In genomic region chr1:54156986-54157385, GRCh38 we compare ENCODE assay signal across 19 cellular contexts. TPM values are rescaled to one million over a fixed set of nuclear protein-coding genes. Genes with fewer than 3 reads are reported as not detected.
A peak's percentile ranks its signal among the peaks of the same experiment; 100 is the strongest.
DNase-seq lines count a peak whose midpoint lies in the region; ATAC-seq, FAIRE-seq and TF ChIP-seq lines count a peak whose summit lies in the region.
"Had no signal": no experiment of that assay in that cellular context is flagged by ENCODE, and none has a peak within 500 bp of the region (broad histone marks: within the 10 kb centered on the region; RNA-seq: fewer than 3 reads in every experiment).

No MANE protein-coding gene starts in this region.

- no peak overlapping the region for H3K18ac ChIP-seq in IMR-90 (ENCODE audit: low read depth, low read length)

- no peak for ATAC-seq in IMR-90 (ENCODE audit: low read depth)
- no peak for ATAC-seq in gastroesophageal sphincter

- H2BK15ac ChIP-seq in IMR-90 (ENCODE audit: low read depth, low read length): no peak overlapping the region

- intact Hi-C loops in IMR-90 (cut with micrococcal nuclease): no loop called here

- H3K9ac ChIP-seq in IMR-90 (ENCODE audit: low read depth, low read length): no peak overlapping the region

- H4K5ac ChIP-seq in IMR-90 (ENCODE audit: low read depth, low read length): no peak overlapping the region

- peaks cover 5% of the 10 kb centered on the region; the same call in 1 of the 2 replicates for H3K27me3 ChIP-seq in IMR-90 (ENCODE audit: control insufficient read depth, insufficient read depth, low read length)
- H3K27me3 ChIP-seq in small intestine (ENCODE audit: control insufficient read depth in 2 of 2, insufficient read depth in 2 of 2, low read length in 2 of 2): no peaks in the 10 kb centered on the region
- no peaks in the 10 kb centered on the region for H3K27me3 ChIP-seq in gastroesophageal sphincter

- H3K4me3 ChIP-seq in IMR-90 (ENCODE audit: insufficient read depth, low read depth, low read length) (no peak overlapping the region), small intestine (ENCODE audit: low read depth in 1 of 2, low read length in 2 of 2) (no peak overlapping the region), gastroesophageal sphincter (no peak overlapping the region)

- no peak overlapping the region for H2AK5ac ChIP-seq in IMR-90 (ENCODE audit: low read depth, low read length)

- H3K9me3 ChIP-seq in IMR-90 (ENCODE audit: control insufficient read depth, insufficient read depth, low read length): no peaks in the 10 kb centered on the region
- no peaks in the 10 kb centered on the region for H3K9me3 ChIP-seq in small intestine (ENCODE audit: control insufficient read depth, low read depth)
- H3K9me3 ChIP-seq in gastroesophageal sphincter: no peaks in the 10 kb centered on the region

- H4K8ac ChIP-seq in IMR-90 (ENCODE audit: low read depth in 2 of 2, low read length in 2 of 2): no peak overlapping the region

- H4K20me1 ChIP-seq in IMR-90 (ENCODE audit: insufficient read depth, low read length): no peaks in the 10 kb centered on the region

- FAIRE-seq in small intestine (lab: Jason Lieb, UNC): no peak
- FAIRE-seq: G401.6, GM12892, H54 had no signal

- H3K79me1 ChIP-seq in IMR-90 (ENCODE audit: low read depth in 1 of 2, low read length in 2 of 2): no peaks in the 10 kb centered on the region

- dilution Hi-C loops in IMR-90 (cut with HindIII; ENCODE audit: low sequenced_read_pairs, unreplicated experiment): no loop called here

- POLR2A ChIA-PET in IMR-90 (lab: Charles Lee; ENCODE audit: unreplicated experiment): no interaction called here

- no peak for TF ChIP-seq EP300 in gastroesophageal sphincter (IDR thresholded peaks at IDR 0.05)

- no peak overlapping the region for H2BK5ac ChIP-seq in IMR-90 (ENCODE audit: low read depth, low read length, poor library complexity, severe bottlenecking)

- no peak overlapping the region for H4K91ac ChIP-seq in IMR-90 (ENCODE audit: insufficient read depth, low read depth, low read length)

- no peak overlapping the region for H3K4me2 ChIP-seq in IMR-90 (ENCODE audit: low read depth, low read length)

- TF ChIP-seq CTCF in IMR-90 (conservative IDR thresholded peaks at IDR 0.05; ENCODE audit: low read depth, low read length) (no peak), gastroesophageal sphincter (IDR thresholded peaks at IDR 0.05) (no peak)

- no TSS peak for BruUV-seq in IMR-90 (replicated peaks; lab: Mats Ljungman, UMichigan)

- no peak overlapping the region for H3K14ac ChIP-seq in IMR-90 (replicated peaks; ENCODE audit: low read depth, low read length)

- no peak overlapping the region for H2BK20ac ChIP-seq in IMR-90 (ENCODE audit: low read depth, low read length)

- no peak for TF ChIP-seq RAD21 in IMR-90 (IDR thresholded peaks at IDR 0.05; ENCODE audit: low read length)

- H2AK9ac ChIP-seq in IMR-90 (replicated peaks; ENCODE audit: low read depth, low read length, poor library complexity): peak overlapping the region; percentile 65

- H2AFZ ChIP-seq in IMR-90 (replicated peaks; ENCODE audit: low read length, poor library complexity): no peak overlapping the region

- H3K9me1 ChIP-seq in IMR-90 (ENCODE audit: insufficient read depth, low read length): peaks cover 12% of the 10 kb centered on the region; the same call in 1 of the 2 replicates

- no peak overlapping the region for H3K56ac ChIP-seq in IMR-90 (ENCODE audit: extremely low read depth, insufficient read depth, low read length)

- 75% methylated on average over 5 of the region's 7 CpGs; no CpG with 5 or more reads in 1 of the 2 experiments for whole genome bisulfite sequencing in IMR-90 (ENCODE audit: extremely low coverage in 2 of 2, insufficient read length in 1 of 2), 2 experiments
- WGBS in small intestine, 3 donors: 67 to 81% (median 71%) methylated on average over 7 of the region's 7 CpGs
- WGBS in gastroesophageal sphincter (ENCODE audit: low coverage in 1 of 2), 2 donors: 97 to 100% methylated on average over 1 to 7 of the region's 7 CpGs

- H3K4me1 ChIP-seq in IMR-90 (ENCODE audit: control insufficient read depth, insufficient read depth, low read length) (peaks cover 6% of the 10 kb centered on the region), small intestine (ENCODE audit: control insufficient read depth in 2 of 2, insufficient read depth in 1 of 2, low read depth in 1 of 2, low read length in 1 of 2) (peaks cover 0 to 5% of the 10 kb centered on the region in 2 donors), gastroesophageal sphincter (peaks cover 0 to 9% (median 0%) of the 10 kb centered on the region in 3 donors)

- H2BK120ac ChIP-seq in IMR-90 (ENCODE audit: low read depth, low read length): no peak overlapping the region

- in situ Hi-C loops in IMR-90 (cut with MboI; ENCODE audit: low sequenced_read_pairs): no loop called here

- no peak for DNase-seq in IMR-90
- DNase-seq in islet precursor cell: peak; percentile 35
- peak; percentile 42 for DNase-seq in small intestine
- no peak for DNase-seq in NCI-H2171 treated with DMSO at 0.1 percent for 48 hours (lab: John Stamatoyannopoulos, UW)
- DNase-seq in NCI-H2107 (lab: John Stamatoyannopoulos, UW): no peak
- DNase-seq: C1 segment of cervical spinal cord; CD4-positive, alpha-beta memory T cell; COR-L47; DMS153; DND-41; GOT3; HCEC 1CT had no signal

- no peak overlapping the region for H3K23ac ChIP-seq in IMR-90 (ENCODE audit: low read depth, low read length)

- TF ChIP-seq POLR2A in IMR-90 (IDR thresholded peaks at IDR 0.05; ENCODE audit: low read depth, low read length): no peak
- TF ChIP-seq POLR2A in gastroesophageal sphincter (IDR thresholded peaks at IDR 0.05): no peak

- H3K4ac ChIP-seq in IMR-90 (ENCODE audit: low read depth, low read length): no peak overlapping the region

- CTCF ChIA-PET in IMR-90 (lab: Yijun Ruan, JAX): no interaction called here

- H3K27ac ChIP-seq in IMR-90 (ENCODE audit: insufficient read depth, low read length) (no peak overlapping the region), small intestine (ENCODE audit: low read depth in 1 of 2, low read length in 1 of 2) (no peak overlapping the region), gastroesophageal sphincter (no peak overlapping the region)

- H3K36me3 ChIP-seq in IMR-90 (ENCODE audit: control insufficient read depth, insufficient read depth, low read length) (no peaks in the 10 kb centered on the region), small intestine (ENCODE audit: control insufficient read depth in 2 of 2, insufficient read depth in 2 of 2, low read length in 2 of 2) (no peaks in the 10 kb centered on the region), gastroesophageal sphincter (no peaks in the 10 kb centered on the region)

TF ChIP-seq in IMR-90, 13 proteins besides CTCF, POLR2A, EP300 and RAD21:
- TF ChIP-seq SMC3 (IDR thresholded peaks at IDR 0.05; ENCODE audit: low read depth, low read length) (no peak), RFX5 (IDR thresholded peaks at IDR 0.05; ENCODE audit: low read depth, low read length) (no peak), MAFK (IDR thresholded peaks at IDR 0.05; ENCODE audit: low read depth, low read length) (no peak), NFE2L2 (IDR thresholded peaks at IDR 0.05; ENCODE audit: low read depth, low read length) (no peak), CHD1 (IDR thresholded peaks at IDR 0.05; ENCODE audit: low read depth, low read length) (no peak), USF2 (IDR thresholded peaks at IDR 0.05; ENCODE audit: low read depth, low read length) (no peak), MAZ (IDR thresholded peaks at IDR 0.05; ENCODE audit: borderline replicate concordance, low read depth, low read length) (no peak), FOS (IDR thresholded peaks at IDR 0.05; ENCODE audit: low read depth, low read length) (no peak), BHLHE40 (IDR thresholded peaks at IDR 0.05; ENCODE audit: low read depth, low read length) (no peak), CEBPB (IDR thresholded peaks at IDR 0.05; ENCODE audit: low read depth, low read length) (no peak), ELK1 (IDR thresholded peaks at IDR 0.05; ENCODE audit: borderline replicate concordance, low read depth, low read length) (no peak)
TF ChIP-seq in IMR-90: peak in this region for 0.

RNA-seq across cellular contexts. Expression of gene CDCP2, which starts 4.2 kb away (rescaled TPM):
- total RNA-seq in IMR-90 (2012; rRNA removed) (not detected in 2 replicates), gastroesophageal sphincter (under 1 TPM in 2 of 4 donors, not detected in 2; 0.13 to 0.23 TPM)
- polyA plus RNA-seq in IMR-90 (2012; rRNA removed) (not detected in 2 replicates), small intestine (under 1 TPM in 1 of 3 donors, not detected in 2; 0.07 TPM)
- polyA plus RNA-seq in IMR-90 (2012; cell fraction: cytosol; rRNA removed): not detected in 2 replicates
- not detected in 2 replicates for polyA plus RNA-seq in IMR-90 (2012; cell fraction: nucleus; rRNA removed; ENCODE audit: low replicate concordance)
- total RNA-seq: A172, A673 had no signal
- polyA plus RNA-seq: BJ; CD4-positive, alpha-beta memory T cell had no signal

RNA-seq across cellular contexts. Expression of gene CYB5RL, which starts 42.8 kb away (rescaled TPM):
- total RNA-seq in IMR-90 (2012; rRNA removed) (3.3 and 3.8 TPM in 2 replicates), gastroesophageal sphincter (1 to 10 TPM; 2.2 to 4.1 (median 3.0) TPM)
- polyA plus RNA-seq in IMR-90 (2012; rRNA removed) (4.1 and 4.3 TPM in 2 replicates), small intestine (1 to 10 TPM in 2 of 3 donors, under 1 TPM in 1; 0.89 to 3.7 (median 1.4) TPM)
- polyA plus RNA-seq in IMR-90 (2012; cell fraction: cytosol; rRNA removed): 2.4 and 3.3 TPM in 2 replicates
- polyA plus RNA-seq in IMR-90 (2012; cell fraction: nucleus; rRNA removed; ENCODE audit: low replicate concordance): 4.6 and 5.1 TPM in 2 replicates

RNA-seq across cellular contexts. Expression of gene MRPL37, which starts 43.0 kb away (rescaled TPM):
- total RNA-seq in IMR-90 (2012; rRNA removed): 111 and 132 TPM in 2 replicates
- polyA plus RNA-seq in IMR-90 (2012; rRNA removed): 36.5 and 42.8 TPM in 2 replicates
- polyA plus RNA-seq in IMR-90 (2012; cell fraction: cytosol; rRNA removed): 26.3 and 29.0 TPM in 2 replicates
- 9.5 and 10.4 TPM in 2 replicates for polyA plus RNA-seq in IMR-90 (2012; cell fraction: nucleus; rRNA removed; ENCODE audit: low replicate concordance)
- 10 to 100 TPM; 47.6 to 92.9 (median 62.4) TPM for polyA plus RNA-seq in small intestine
- 10 to 100 TPM; 37.3 to 64.5 (median 52.0) TPM for total RNA-seq in gastroesophageal sphincter

Comparison
In these comparisons a context has a peak if more than half of its experiments do, and no peak if none do; other contexts are left out.
1. DNase-seq: peak in islet precursor cell (single experiment) and small intestine (single experiment); none in IMR-90 (single experiment), NCI-H2171 treated with DMSO at 0.1 percent for 48 hours (single experiment) and NCI-H2107 (single experiment).